Comparison of ENCODE assay signal across 17 cellular contexts in the genomic region with DNA sequence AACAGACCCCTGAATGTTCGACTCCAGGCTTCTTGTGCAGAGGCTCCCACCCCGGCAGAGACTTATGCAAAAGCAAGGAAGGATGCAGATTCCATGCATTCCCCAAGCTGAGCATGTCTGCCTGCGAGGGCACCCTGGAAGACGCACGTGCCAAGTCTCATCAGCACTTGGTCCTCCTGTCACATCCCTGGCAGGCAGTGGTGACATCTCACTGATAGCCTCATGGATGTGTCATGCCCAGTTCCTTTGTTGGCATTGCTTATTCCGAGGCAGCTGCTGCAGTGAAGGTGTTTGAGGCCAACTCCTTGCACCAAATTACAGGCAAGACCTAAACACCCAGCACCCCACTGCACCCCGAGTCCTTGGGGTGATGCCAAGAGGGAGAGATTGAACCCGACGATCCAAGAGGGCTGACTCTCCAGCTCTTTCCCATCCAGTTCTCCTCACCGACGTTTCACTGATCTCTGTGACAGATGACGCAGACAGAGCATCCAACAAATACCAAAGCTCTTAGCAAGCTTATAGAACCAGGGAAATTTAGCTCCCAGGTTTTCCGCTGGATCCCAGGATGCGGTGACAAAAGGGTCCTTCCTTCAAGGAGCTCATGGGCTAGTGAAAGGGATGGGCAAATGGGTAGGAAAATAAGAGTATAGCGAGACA.
DNase-seq lines count a peak whose midpoint lies in the region; ATAC-seq and TF ChIP-seq lines count a peak whose summit lies in the region.
"Had no signal": no experiment of that assay in that cellular context is flagged by ENCODE, and none has a peak within 500 bp of the region (broad histone marks: within the 10 kb centered on the region; RNA-seq: fewer than 3 reads in every experiment).

No MANE protein-coding gene starts in this region.

- DNase-seq in right cardiac atrium (peak; percentile 31 to 72 (median 70)), Right ventricle myocardium superior (no peak), islet precursor cell (peak; percentile 41), sigmoid colon (peak; percentile 26)
- no peak for DNase-seq in activated CD4-positive, alpha-beta T cell treated with anti-CD3 and anti-CD28 coated beads, Interleukin-2, amount 10 ng/mL, durations not matched to agents 7 days and 5 days
- DNase-seq: CD8-positive, alpha-beta T cell; DMS 273 treated with DMSO at 0.1 percent for 48 hours; DMS53; DND-41; EL; GM23248; HCEC 1CT; IMR-90 had no signal

- intact Hi-C loops in right cardiac atrium (cut with DNase I) (no loop called here), Right ventricle myocardium superior (cut with DNase I) (no loop called here), sigmoid colon (cut with DNase I) (no loop called here)

- peak; percentile 80 to 83 for ATAC-seq in right cardiac atrium
- no peak for ATAC-seq in Right ventricle myocardium superior (ENCODE audit: poor library complexity)
- ATAC-seq in HG03520 (IDR thresholded peaks at IDR 0.05; ENCODE audit: unreplicated experiment), result no peak
- ATAC-seq: CD8-positive, alpha-beta T cell; GM12878 had no signal

- TF ChIP-seq EP300 in sigmoid colon (IDR thresholded peaks at IDR 0.05), result no peak

- peaks cover 4% of the 10 kb centered on the region for H3K9me3 Mint-ChIP-seq in activated CD4-positive, alpha-beta T cell treated with anti-CD3 and anti-CD28 coated beads, Interleukin-2, amount 10 ng/mL, durations not matched to agents 7 days and 5 days

- WGBS in right cardiac atrium, result 54% methylated on average over 15 of the region's 15 CpGs
- 71 to 76% methylated on average over 15 of the region's 15 CpGs for WGBS in sigmoid colon, 2 donors

- no peak overlapping the region for H3K4me3 Mint-ChIP-seq in activated CD4-positive, alpha-beta T cell treated with anti-CD3 and anti-CD28 coated beads, Interleukin-2, amount 10 ng/mL, durations not matched to agents 7 days and 5 days
- H3K4me3 Mint-ChIP-seq: B cell; CD8-positive, alpha-beta T cell had no signal

- CTCF ChIA-PET in activated CD4-positive, alpha-beta T cell treated with anti-CD3 and anti-CD28 coated beads, Interleukin-2, amount 10 ng/mL, durations not matched to agents 7 days and 5 days (lab: Charles Lee), result no interaction called here

- no peaks in the 10 kb centered on the region for H3K4me1 Mint-ChIP-seq in activated CD4-positive, alpha-beta T cell treated with anti-CD3 and anti-CD28 coated beads, Interleukin-2, amount 10 ng/mL, durations not matched to agents 7 days and 5 days
- H3K4me1 Mint-ChIP-seq: B cell had no signal

- no peaks in the 10 kb centered on the region for H3K36me3 Mint-ChIP-seq in activated CD4-positive, alpha-beta T cell treated with anti-CD3 and anti-CD28 coated beads, Interleukin-2, amount 10 ng/mL, durations not matched to agents 7 days and 5 days (ENCODE audit: low read depth)
- H3K36me3 Mint-ChIP-seq: CD8-positive, alpha-beta T cell had no signal

- TF ChIP-seq CTCF in sigmoid colon (IDR thresholded peaks at IDR 0.05), result no peak

- no peak overlapping the region for H3K27ac ChIP-seq in right cardiac atrium (ENCODE audit: low read length)
- H3K27ac ChIP-seq in sigmoid colon, result no peak overlapping the region
- H3K27ac ChIP-seq: BLaER1 treated with 17β-estradiol and CSF1 and Interleukin-3, amounts not matched to agents 10 nM and 100 nM; GM23248 had no signal

- H3K4me1 ChIP-seq in right cardiac atrium (ENCODE audit: control insufficient read depth, insufficient read depth, low read length) (no peaks in the 10 kb centered on the region), sigmoid colon (no peaks in the 10 kb centered on the region)
- H3K4me1 ChIP-seq: BLaER1 treated with 17β-estradiol and CSF1 and Interleukin-3, amounts not matched to agents 10 nM and 100 nM had no signal

- H3K4me3 ChIP-seq in right cardiac atrium (ENCODE audit: low read length) (no peak overlapping the region), sigmoid colon (no peak overlapping the region)
- H3K4me3 ChIP-seq: BLaER1 treated with 17β-estradiol and CSF1 and Interleukin-3, amounts not matched to agents 10 nM and 100 nM; GM12878; GM23248 had no signal

- H3K27me3 Mint-ChIP-seq in activated CD4-positive, alpha-beta T cell treated with anti-CD3 and anti-CD28 coated beads, Interleukin-2, amount 10 ng/mL, durations not matched to agents 7 days and 5 days, result no peaks in the 10 kb centered on the region
- H3K27me3 Mint-ChIP-seq: B cell had no signal

- no peaks in the 10 kb centered on the region for H3K27me3 ChIP-seq in right cardiac atrium (ENCODE audit: control insufficient read depth, insufficient read depth)
- peaks cover 0 to 9% (median 0%) of the 10 kb centered on the region in 3 donors for H3K27me3 ChIP-seq in sigmoid colon
- H3K27me3 ChIP-seq: BLaER1 treated with 17β-estradiol and CSF1 and Interleukin-3, amounts not matched to agents 10 nM and 100 nM had no signal

- POLR2A ChIA-PET in activated CD4-positive, alpha-beta T cell treated with anti-CD3 and anti-CD28 coated beads, Interleukin-2, amount 10 ng/mL, durations not matched to agents 7 days and 5 days (lab: Charles Lee), result no interaction called here

- TF ChIP-seq POLR2A in sigmoid colon (IDR thresholded peaks at IDR 0.05), result no peak

- H3K36me3 ChIP-seq in sigmoid colon, result no peaks in the 10 kb centered on the region
- H3K36me3 ChIP-seq: BLaER1 treated with 17β-estradiol and CSF1 and Interleukin-3, amounts not matched to agents 10 nM and 100 nM had no signal

- no peak overlapping the region for H3K27ac Mint-ChIP-seq in activated CD4-positive, alpha-beta T cell treated with anti-CD3 and anti-CD28 coated beads, Interleukin-2, amount 10 ng/mL, durations not matched to agents 7 days and 5 days
- H3K27ac Mint-ChIP-seq: B cell; CD8-positive, alpha-beta T cell had no signal

- H3K9me3 ChIP-seq in right cardiac atrium (ENCODE audit: control insufficient read depth, low read length) (no peaks in the 10 kb centered on the region), sigmoid colon (peaks cover 0 to 3% (median 0%) of the 10 kb centered on the region in 4 donors)

Comparison
In these comparisons a context has a peak if more than half of its experiments do, and no peak if none do; other contexts are left out.
1. ATAC-seq: peak in right cardiac atrium (2 of 2); none in Right ventricle myocardium superior (single experiment) and HG03520 (single experiment).
2. DNase-seq: peak in right cardiac atrium (3 of 3), islet precursor cell (single experiment) and sigmoid colon (single experiment); none in Right ventricle myocardium superior (single experiment) and activated CD4-positive, alpha-beta T cell treated with anti-CD3 and anti-CD28 coated beads, Interleukin-2, amount 10 ng/mL, durations not matched to agents 7 days and 5 days (single experiment).